ENCODE assay signal across 14 cellular contexts in genomic region chr6:44960898-44961297, GRCh38.
A peak's percentile ranks its signal among the peaks of the same experiment; 100 is the strongest.
DNase-seq lines count a peak whose midpoint lies in the region; ATAC-seq, FAIRE-seq and TF ChIP-seq lines count a peak whose summit lies in the region.
"Had no signal": no experiment of that assay in that cellular context is flagged by ENCODE, and none has a peak within 500 bp of the region (broad histone marks: within the 10 kb centered on the region; RNA-seq: fewer than 3 reads in every experiment).

No MANE protein-coding gene starts in this region.

- no peak overlapping the region for H2BK120ac ChIP-seq in mesenchymal stem cell (ENCODE audit: low read depth, low read length)

- no peaks in the 10 kb centered on the region for H3K4me1 ChIP-seq in K562 (replicated peaks in 1 of 2; ENCODE audit: control insufficient read depth in 2 of 2, insufficient read depth in 2 of 2, low read length in 2 of 2)
- H3K4me1 ChIP-seq in mesenchymal stem cell (ENCODE audit: control insufficient read depth, insufficient read depth, low read depth, low read length): no peaks in the 10 kb centered on the region
- H3K4me1 ChIP-seq: Peyer's patch had no signal

- H3K9ac ChIP-seq in K562 (ENCODE audit: insufficient read depth in 1 of 2, low read depth in 2 of 2, low read length in 2 of 2): no peak overlapping the region
- H3K9ac ChIP-seq in mesenchymal stem cell (ENCODE audit: low read length): peak overlapping the region; percentile 37

- H3K27ac ChIP-seq in K562 (ENCODE audit: extremely low read depth, low read depth, low read length) (no peak overlapping the region), mesenchymal stem cell (ENCODE audit: low read length, poor library complexity, severe bottlenecking) (no peak overlapping the region), WERI-Rb-1 (no peak overlapping the region)
- H3K27ac ChIP-seq: Peyer's patch, thoracic aorta had no signal

- no peaks in the 10 kb centered on the region for H3K79me2 ChIP-seq in K562 (ENCODE audit: control insufficient read depth, insufficient read depth, low read length)

- H3K9me3 ChIP-seq in K562 (replicated peaks; ENCODE audit: control insufficient read depth, insufficient read depth, low read depth, low read length): no peaks in the 10 kb centered on the region
- H3K9me3 ChIP-seq in mesenchymal stem cell (ENCODE audit: control insufficient read depth, low read length): no peaks in the 10 kb centered on the region
- no peaks in the 10 kb centered on the region for H3K9me3 ChIP-seq in WERI-Rb-1 (ENCODE audit: severe bottlenecking)
- H3K9me3 ChIP-seq: Peyer's patch, thoracic aorta had no signal

- no peak overlapping the region for H3K18ac ChIP-seq in mesenchymal stem cell (ENCODE audit: low read depth in 1 of 2, low read length in 2 of 2)

- TF ChIP-seq RAD21 in K562 (CRISPR knock-in tag; conservative IDR thresholded peaks at IDR 0.05 in 1 of 2, IDR thresholded peaks at IDR 0.05 in 1 of 2): no peak

- peak; percentile 42 for FAIRE-seq in HTR-8/SVneo (lab: Jason Lieb, UNC)
- peak; percentile 44 for FAIRE-seq in K562 (lab: Jason Lieb, UNC)

- DNase-seq in ELR (ENCODE audit: low read depth): peak; percentile 60
- DNase-seq in HTR-8/SVneo (ENCODE audit: insufficient read length, low spot score): no peak
- DNase-seq in K562 (ENCODE audit: extremely low read depth in 1 of 4, low spot score in 3 of 4): peak in 1 of 4 experiments; percentile 8
- peak; percentile 29 for DNase-seq in mesenchymal stem cell
- DNase-seq in inferior parietal cortex (ENCODE audit: extremely low spot score): no peak
- DNase-seq in left cardiac atrium: no peak
- no peak for DNase-seq in WERI-Rb-1
- DNase-seq: anterior cingulate cortex; effector CD8-positive, alpha-beta T cell; left ventricle myocardium superior; NCI-H1092 treated with DMSO at 0.1 percent for 48 hours; NCI-H226; Peyer's patch had no signal

- H3K4me2 ChIP-seq in K562 (ENCODE audit: insufficient read depth, low read length): no peak overlapping the region
- H3K4me2 ChIP-seq in mesenchymal stem cell (ENCODE audit: low read length, poor library complexity, severe bottlenecking): no peak overlapping the region

- H3K36me3 ChIP-seq in K562 (ENCODE audit: control insufficient read depth, insufficient read depth, low read length) (no peaks in the 10 kb centered on the region), mesenchymal stem cell (ENCODE audit: control insufficient read depth in 1 of 2, insufficient read depth in 2 of 2, low read depth in 1 of 2, low read length in 2 of 2) (no peaks in the 10 kb centered on the region), WERI-Rb-1 (no peaks in the 10 kb centered on the region)
- H3K36me3 ChIP-seq: Peyer's patch, thoracic aorta had no signal

- H2BK15ac ChIP-seq in mesenchymal stem cell (ENCODE audit: low read depth, poor library complexity, severe bottlenecking): no peak overlapping the region

- no peak overlapping the region for H3K23ac ChIP-seq in mesenchymal stem cell (ENCODE audit: low read length in 2 of 2)

- no peak overlapping the region for H2AFZ ChIP-seq in K562 (ENCODE audit: low read depth, low read length)
- no peak overlapping the region for H2AFZ ChIP-seq in mesenchymal stem cell (ENCODE audit: low read depth, low read length)

- H3K79me1 ChIP-seq in mesenchymal stem cell (replicated peaks; ENCODE audit: low read length, poor library complexity, severe bottlenecking): no peaks in the 10 kb centered on the region

- no peak overlapping the region for H2BK12ac ChIP-seq in mesenchymal stem cell (ENCODE audit: low read length in 2 of 2)

- H4K91ac ChIP-seq in mesenchymal stem cell (ENCODE audit: low read length): no peak overlapping the region

- no TSS peak for BruUV-seq in K562 (replicated peaks; lab: Mats Ljungman, UMichigan)

- TF ChIP-seq EP300 in K562 (IDR thresholded peaks at IDR 0.05; ENCODE audit: low read length): no peak

- H2BK5ac ChIP-seq in mesenchymal stem cell (ENCODE audit: low read depth, low read length, poor library complexity, severe bottlenecking): no peak overlapping the region

- CTCF ChIA-PET in K562 (lab: Yijun Ruan, JAX; ENCODE audit: low intra/inter-chr PET ratio): no interaction called here

- no peak for ATAC-seq in K562
- ATAC-seq in left cardiac atrium: no peak
- ATAC-seq: left ventricle myocardium superior had no signal

- no peak overlapping the region for H3K4ac ChIP-seq in mesenchymal stem cell (ENCODE audit: low read depth in 1 of 2, low read length in 2 of 2)

- H3K27me3 ChIP-seq in K562 (ENCODE audit: control insufficient read depth in 2 of 2, insufficient read depth in 2 of 2, low read length in 2 of 2) (no peaks in the 10 kb centered on the region), mesenchymal stem cell (ENCODE audit: control insufficient read depth in 1 of 2, insufficient read depth in 1 of 2, low read length in 2 of 2) (no peaks in the 10 kb centered on the region), WERI-Rb-1 (ENCODE audit: insufficient read depth, low read depth, severe bottlenecking) (no peaks in the 10 kb centered on the region)
- H3K27me3 ChIP-seq: Peyer's patch had no signal

- no peaks in the 10 kb centered on the region for H3K9me1 ChIP-seq in K562 (ENCODE audit: control insufficient read depth, insufficient read depth, low read length)

- 21% methylated on average over 4 of the region's 4 CpGs for WGBS in K562 (ENCODE audit: insufficient coverage, low coverage, missing lambda C conversion rate)
- 73% methylated on average over 2 of the region's 4 CpGs for WGBS in mesenchymal stem cell

- TF ChIP-seq POLR2A in K562 (conservative IDR thresholded peaks at IDR 0.05): no peak

- no peak overlapping the region for H3K4me3 ChIP-seq in K562
- no peak overlapping the region for H3K4me3 ChIP-seq in mesenchymal stem cell (ENCODE audit: insufficient read depth in 1 of 2, low read depth in 1 of 2, low read length in 2 of 2)
- H3K4me3 ChIP-seq in WERI-Rb-1 (ENCODE audit: low read depth, low read length): no peak overlapping the region
- H3K4me3 ChIP-seq: Peyer's patch, thoracic aorta had no signal

- no peak overlapping the region for H4K8ac ChIP-seq in mesenchymal stem cell (ENCODE audit: low read length)

- POLR2A ChIA-PET in K562 (lab: Yijun Ruan, JAX): no interaction called here

- H2AK5ac ChIP-seq in mesenchymal stem cell (ENCODE audit: low read length, severe bottlenecking): no peak overlapping the region

- intact Hi-C loops in K562 (cut with micrococcal nuclease): no loop called here
- intact Hi-C loops in left cardiac atrium (cut with DNase I): no loop called here

- H3K14ac ChIP-seq in mesenchymal stem cell (ENCODE audit: low read length in 2 of 2): no peak overlapping the region

- in situ Hi-C loops in K562 (cut with MboI): no loop called here

- no peaks in the 10 kb centered on the region for H4K20me1 ChIP-seq in K562 (replicated peaks; ENCODE audit: control insufficient read depth, insufficient read depth, low read length)

- TF ChIP-seq CTCF in K562 (IDR thresholded peaks at IDR 0.05 in 2 of 3, conservative IDR thresholded peaks at IDR 0.05 in 1 of 3; ENCODE audit: insufficient read depth in 2 of 3, low read depth in 1 of 3, low read length in 3 of 3) (no peak), WERI-Rb-1 (IDR thresholded peaks at IDR 0.05; ENCODE audit: low read depth, low read length) (no peak)

TF ChIP-seq in K562, 482 proteins besides CTCF, POLR2A, EP300 and RAD21 (continues in another document):
- no peak for TF ChIP-seq SNAPC5 (CRISPR knock-in tag; IDR thresholded peaks at IDR 0.05)

Comparison
In these comparisons a context has a peak if more than half of its experiments do, and no peak if none do; other contexts are left out.
1. DNase-seq: peak in ELR (single experiment) and mesenchymal stem cell (single experiment); none in HTR-8/SVneo (single experiment), inferior parietal cortex (single experiment), left cardiac atrium (single experiment) and WERI-Rb-1 (single experiment).